2 cellular contexts compared by ENCODE assay signal in genomic region chr17:66210208-66210574, GRCh38.
TF ChIP-seq lines count a peak whose summit lies in the region.

No MANE protein-coding gene starts in this region.

TF ChIP-seq in H1, 55 proteins besides CTCF, POLR2A, EP300 and RAD21:
- TF ChIP-seq CHD1 (IDR thresholded peaks at IDR 0.05; ENCODE audit: low read depth, low read length) (no peak), HDAC2 (IDR thresholded peaks at IDR 0.05; ENCODE audit: borderline replicate concordance in 1 of 2, low read depth in 2 of 2, low read length in 2 of 2) (no peak), CREB1 (IDR thresholded peaks at IDR 0.05) (no peak), EGR1 (IDR thresholded peaks at IDR 0.05; ENCODE audit: borderline replicate concordance, low read depth, low read length) (no peak), CTBP2 (IDR thresholded peaks at IDR 0.05; ENCODE audit: borderline replicate concordance, insufficient read depth, insufficient read length, low read length) (no peak), TEAD4 (IDR thresholded peaks at IDR 0.05; ENCODE audit: low read depth, low read length) (no peak), POU5F1 (IDR thresholded peaks at IDR 0.05; ENCODE audit: low read depth, low read length) (no peak)

TF ChIP-seq in HepG2, 621 proteins besides CTCF, POLR2A, EP300 and RAD21 (continues in another document):
- TF ChIP-seq SKIL (CRISPR knock-in tag; IDR thresholded peaks at IDR 0.05; ENCODE audit: borderline replicate concordance) (0 out of 2 replicates have a peak, but pooled peaks have one; percentile 23), RBM22 (optimal IDR thresholded peaks at IDR 0.05; ENCODE audit: low read length) (peak; percentile 89), ZNF367 (CRISPR knock-in tag; IDR thresholded peaks at IDR 0.05; ENCODE audit: borderline replicate concordance) (no peak), CHCHD3 (CRISPR knock-in tag; IDR thresholded peaks at IDR 0.05) (no peak), KLF11 (CRISPR knock-in tag; IDR thresholded peaks at IDR 0.05) (no peak), RELA (CRISPR knock-in tag; IDR thresholded peaks at IDR 0.05) (no peak), STAT6 (CRISPR knock-in tag; IDR thresholded peaks at IDR 0.05; ENCODE audit: borderline replicate concordance) (no peak), ARID4A (CRISPR knock-in tag; IDR thresholded peaks at IDR 0.05; ENCODE audit: borderline replicate concordance) (no peak), HMGXB3 (CRISPR knock-in tag; IDR thresholded peaks at IDR 0.05; ENCODE audit: borderline replicate concordance) (0 out of 2 replicates have a peak, but pooled peaks have one; percentile 1), THYN1 (CRISPR knock-in tag; IDR thresholded peaks at IDR 0.05; ENCODE audit: borderline replicate concordance, low read depth) (no peak), ZNF619 (CRISPR knock-in tag; IDR thresholded peaks at IDR 0.05) (no peak), NFATC3 (CRISPR knock-in tag; IDR thresholded peaks at IDR 0.05) (no peak), ZNF674 (CRISPR knock-in tag; IDR thresholded peaks at IDR 0.05; ENCODE audit: low read depth) (0 out of 2 replicates have a peak, but pooled peaks have one; percentile 55), ZNF160 (CRISPR knock-in tag; IDR thresholded peaks at IDR 0.05) (0 out of 2 replicates have a peak, but pooled peaks have one; percentile 8), ZNF510 (CRISPR knock-in tag; IDR thresholded peaks at IDR 0.05; ENCODE audit: low read depth) (no peak), PHB2 (IDR thresholded peaks at IDR 0.05; ENCODE audit: partially characterized antibody) (no peak), KLF16 (CRISPR knock-in tag; IDR thresholded peaks at IDR 0.05) (0 out of 4 replicates have a peak, but pooled peaks of 1 of the 2 experiments have one; percentile 30), ZSCAN22 (CRISPR knock-in tag; IDR thresholded peaks at IDR 0.05) (no peak), NBN (conservative IDR thresholded peaks at IDR 0.05) (no peak), HES4 (CRISPR knock-in tag; IDR thresholded peaks at IDR 0.05; ENCODE audit: borderline replicate concordance) (no peak), TOPORS (CRISPR knock-in tag; IDR thresholded peaks at IDR 0.05) (peak; percentile 24; the same call in 1 of the 2 replicates), MTA1 (CRISPR knock-in tag; IDR thresholded peaks at IDR 0.05; ENCODE audit: borderline replicate concordance) (no peak), MAZ (IDR thresholded peaks at IDR 0.05; ENCODE audit: borderline replicate concordance, low read depth, low read length) (no peak), MAZ (CRISPR knock-in tag; IDR thresholded peaks at IDR 0.05; ENCODE audit: low read depth) (no peak), NR2F6 (IDR thresholded peaks at IDR 0.05) (peak; percentile 75), NR2F6 (CRISPR knock-in tag; IDR thresholded peaks at IDR 0.05) (peak; percentile 44; the same call in 1 of the 2 replicates), FIP1L1 (IDR thresholded peaks at IDR 0.05; ENCODE audit: borderline replicate concordance, insufficient read depth, low read depth, low read length) (no peak), NONO (IDR thresholded peaks at IDR 0.05) (no peak), NONO (CRISPR knock-in tag; conservative IDR thresholded peaks at IDR 0.05) (peak; percentile 75), ZSCAN9 (CRISPR knock-in tag; IDR thresholded peaks at IDR 0.05; ENCODE audit: borderline replicate concordance) (no peak), ATF4 (CRISPR knock-in tag; IDR thresholded peaks at IDR 0.05) (0 out of 4 replicates have a peak, but pooled peaks of 1 of the 2 experiments have one; percentile 13), ZUFSP (CRISPR knock-in tag; IDR thresholded peaks at IDR 0.05; ENCODE audit: borderline replicate concordance) (no peak), ATAD3A (CRISPR knock-in tag; IDR thresholded peaks at IDR 0.05) (no peak), PREB (CRISPR knock-in tag; IDR thresholded peaks at IDR 0.05) (no peak), NFIB (CRISPR knock-in tag; IDR thresholded peaks at IDR 0.05; ENCODE audit: borderline replicate concordance) (no peak), FOXC1 (CRISPR knock-in tag; IDR thresholded peaks at IDR 0.05; ENCODE audit: borderline replicate concordance) (peak; percentile 8; the same call in 1 of the 2 replicates), POLR2G (IDR thresholded peaks at IDR 0.05; ENCODE audit: low read depth, low read length) (peak; percentile 74), ZNF503 (CRISPR knock-in tag; IDR thresholded peaks at IDR 0.05) (0 out of 2 replicates have a peak, but pooled peaks have one; percentile 3), POLR2AphosphoS5 (IDR thresholded peaks at IDR 0.05; ENCODE audit: low read depth, low read length) (peak; percentile 65; the same call in 1 of the 2 replicates), ZNF30 (CRISPR knock-in tag; IDR thresholded peaks at IDR 0.05) (no peak), ZNF263 (CRISPR knock-in tag; IDR thresholded peaks at IDR 0.05) (no peak)
